9 cellular contexts compared by ENCODE assay signal in the genomic region with DNA sequence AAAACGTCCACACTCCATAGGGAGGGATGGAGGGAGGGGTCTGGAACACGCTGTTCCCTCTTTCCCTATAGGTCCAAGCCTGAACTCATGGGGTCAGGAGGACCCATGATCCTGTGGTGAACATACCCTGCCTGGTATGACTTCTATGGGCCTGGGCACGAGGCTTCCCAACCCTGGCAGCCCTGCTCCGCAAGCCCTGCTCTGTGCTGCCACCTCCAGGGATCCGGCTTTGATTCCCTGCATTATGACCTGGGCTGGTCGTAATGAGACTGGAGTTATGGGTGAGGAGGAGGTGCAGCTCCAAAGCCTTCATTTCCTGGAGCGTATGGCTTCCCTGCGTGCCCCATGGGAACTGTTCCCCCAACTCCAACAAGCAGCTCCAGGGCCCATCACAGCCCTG. TPM values are rescaled to one million over a fixed set of nuclear protein-coding genes. Genes with fewer than 3 reads are reported as not detected.
DNase-seq lines count a peak whose midpoint lies in the region; ATAC-seq and TF ChIP-seq lines count a peak whose summit lies in the region.
"Had no signal": no experiment of that assay in that cellular context is flagged by ENCODE, and none has a peak within 500 bp of the region (broad histone marks: within the 10 kb centered on the region; RNA-seq: fewer than 3 reads in every experiment).

No MANE protein-coding gene starts in this region.

- no peaks in the 10 kb centered on the region for H3K4me1 ChIP-seq in adrenal gland (replicated peaks in 1 of 2)
- H3K4me1 ChIP-seq: SJCRH30 had no signal

- intact Hi-C loops in adrenal gland (cut with DNase I) = no loop called here
- intact Hi-C loops in lower leg skin (cut with DNase I; ENCODE audit: low total_unique reads) = no loop called here

- H3K27ac ChIP-seq in adrenal gland = no peak overlapping the region
- H3K27ac ChIP-seq: SJCRH30 had no signal

- no peaks in the 10 kb centered on the region for H3K36me3 ChIP-seq in adrenal gland (replicated peaks in 1 of 2)
- H3K36me3 ChIP-seq: SJCRH30 had no signal

- no peak for TF ChIP-seq POLR2A in adrenal gland (IDR thresholded peaks at IDR 0.05)
- TF ChIP-seq POLR2A in lower leg skin (IDR thresholded peaks at IDR 0.05) = no peak

- no peak for ATAC-seq in GM21717 (IDR thresholded peaks at IDR 0.05; ENCODE audit: unreplicated experiment)

- TF ChIP-seq CTCF in adrenal gland (IDR thresholded peaks at IDR 0.05) (peak in 3 of 6 experiments; percentile 29 to 44 (median 38)), lower leg skin (IDR thresholded peaks at IDR 0.05) (no peak)

- H3K27me3 ChIP-seq in adrenal gland = peaks cover 25% of the 10 kb centered on the region

- no peaks in the 10 kb centered on the region for H3K9me3 ChIP-seq in adrenal gland (replicated peaks in 1 of 3)
- H3K9me3 ChIP-seq: SJCRH30 had no signal

- no peak overlapping the region for H3K4me3 ChIP-seq in adrenal gland
- no peak overlapping the region for H3K4me3 ChIP-seq in lower leg skin (ENCODE audit: low read depth, poor library complexity, severe bottlenecking)
- H3K4me3 ChIP-seq: SJCRH30 had no signal

- WGBS in adrenal gland, 4 donors = 7 to 16% (median 12%) methylated on average over 5 to 8 of the region's 8 CpGs
- 17 to 23% methylated on average over 8 of the region's 8 CpGs for WGBS in lower leg skin, 2 donors

- DNase-seq in COLO668 (lab: John Stamatoyannopoulos, UW; ENCODE audit: unreplicated experiment) (peak; percentile 54), HT-29 (ENCODE audit: low spot score) (peak; percentile 74), adrenal gland (peak in 5 of 7 donors; percentile 15 to 78 (median 43)), lung microvascular endothelial cell (ENCODE audit: low read depth in 2 of 2) (peak; percentile 10 to 26), GOT3 (lab: John Stamatoyannopoulos, UW) (no peak), lower leg skin (ENCODE audit: low spot score in 2 of 2) (no peak), OCI-M2 (lab: John Stamatoyannopoulos, UW; ENCODE audit: unreplicated experiment) (no peak)

RNA-seq across cellular contexts. Expression of gene CDH22, which starts 54.9 kb away (rescaled TPM):
- total RNA-seq in HT-29 (2014; rRNA removed; shearing (Covaris generic)) = not detected in 2 replicates
- total RNA-seq in adrenal gland (1 to 10 TPM in 2 of 8 donors, under 1 TPM in 2, not detected in 4; 0.19 to 2.9 (median 1.2) TPM), lung microvascular endothelial cell (under 0.01 and 0.79 TPM in 2 replicates), lower leg skin (1 to 10 TPM; 1.6 to 3.0 (median 2.0) TPM)
- 1 to 10 TPM in 2 of 3 donors, under 1 TPM in 1; 0.77 to 2.3 (median 1.2) TPM for polyA plus RNA-seq in adrenal gland

Comparison
In these comparisons a context has a peak if more than half of its experiments do, and no peak if none do; other contexts are left out.
1. DNase-seq: peak in COLO668 (single experiment), HT-29 (single experiment), adrenal gland (5 of 7) and lung microvascular endothelial cell (2 of 2); none in GOT3 (single experiment), lower leg skin (0 of 2) and OCI-M2 (single experiment).